In genomic region chr1:26389604-26390247, GRCh38 we compare ENCODE assay signal across 18 cellular contexts. TPM values are rescaled to one million over a fixed set of nuclear protein-coding genes. Genes with fewer than 3 reads are reported as not detected.
A peak's percentile ranks its signal among the peaks of the same experiment; 100 is the strongest.
DNase-seq lines count a peak whose midpoint lies in the region; ATAC-seq, FAIRE-seq and TF ChIP-seq lines count a peak whose summit lies in the region.
"Had no signal": no experiment of that assay in that cellular context is flagged by ENCODE, and none has a peak within 500 bp of the region (broad histone marks: within the 10 kb centered on the region; RNA-seq: fewer than 3 reads in every experiment).

No MANE protein-coding gene starts in this region.

- no peaks in the 10 kb centered on the region for H3K79me2 ChIP-seq in osteoblast (ENCODE audit: insufficient read depth, low read length)

- ATAC-seq in activated naive CD8-positive, alpha-beta T cell treated with anti-CD3 and anti-CD28 coated beads, Interleukin-2, amount 50 U/mL, for 24 hours, result no peak
- peak; percentile 67 for ATAC-seq in activated naive CD8-positive, alpha-beta T cell treated with anti-CD3 and anti-CD28 coated beads, Interleukin-2, amount 10 ng/mL, durations not matched to agents 7 days and 5 days (ENCODE audit: low read depth)
- ATAC-seq: GM12878 had no signal

- H3K4me1 Mint-ChIP-seq in activated naive CD8-positive, alpha-beta T cell treated with anti-CD3 and anti-CD28 coated beads for 36 hours, result peaks cover 50% of the 10 kb centered on the region
- peaks cover 56% of the 10 kb centered on the region for H3K4me1 Mint-ChIP-seq in activated naive CD8-positive, alpha-beta T cell treated with anti-CD3 and anti-CD28 coated beads, Interleukin-2, amount 50 U/mL, for 24 hours
- peaks cover 62% of the 10 kb centered on the region for H3K4me1 Mint-ChIP-seq in activated naive CD8-positive, alpha-beta T cell treated with anti-CD3 and anti-CD28 coated beads, Interleukin-2, amount 10 ng/mL, durations not matched to agents 7 days and 5 days
- no peaks in the 10 kb centered on the region for H3K4me1 Mint-ChIP-seq in mesothelial cell of epicardium

- DNase-seq in activated naive CD8-positive, alpha-beta T cell treated with anti-CD3 and anti-CD28 coated beads for 36 hours, result no peak
- no peak for DNase-seq in activated naive CD8-positive, alpha-beta T cell treated with anti-CD3 and anti-CD28 coated beads, Interleukin-2, amount 50 U/mL, for 24 hours
- DNase-seq in activated naive CD8-positive, alpha-beta T cell treated with anti-CD3 and anti-CD28 coated beads, Interleukin-2, amount 10 ng/mL, durations not matched to agents 7 days and 5 days, result no peak
- DNase-seq in osteoblast (ENCODE audit: insufficient read length, low spot score, missing footprints), result peak; percentile 32
- DNase-seq in mesothelial cell of epicardium (ENCODE audit: low spot score in 2 of 2, unreplicated experiment in 2 of 2), result no peak
- DNase-seq in frontal cortex (ENCODE audit: low spot score in 2 of 2), result no peak
- DNase-seq: GDM1, HCEC 1CT, NCI-H187 treated with DMSO at 0.1 percent for 48 hours, NCI-H446 treated with DMSO at 0.1 percent for 48 hours, OCI-M1, SHP77 treated with DMSO at 0.1 percent for 48 hours had no signal

- no peak overlapping the region for H3K4me3 Mint-ChIP-seq in activated naive CD8-positive, alpha-beta T cell treated with anti-CD3 and anti-CD28 coated beads for 36 hours
- H3K4me3 Mint-ChIP-seq in activated naive CD8-positive, alpha-beta T cell treated with anti-CD3 and anti-CD28 coated beads, Interleukin-2, amount 50 U/mL, for 24 hours, result no peak overlapping the region
- peak overlapping the region; percentile 68 for H3K4me3 Mint-ChIP-seq in activated naive CD8-positive, alpha-beta T cell treated with anti-CD3 and anti-CD28 coated beads, Interleukin-2, amount 10 ng/mL, durations not matched to agents 7 days and 5 days
- H3K4me3 Mint-ChIP-seq in mesothelial cell of epicardium, result no peak overlapping the region
- H3K4me3 Mint-ChIP-seq: IgD-negative memory B cell had no signal

- no peak overlapping the region for H3K4me2 ChIP-seq in osteoblast (ENCODE audit: insufficient read depth, low read length)

- H4K20me1 ChIP-seq in osteoblast (ENCODE audit: insufficient read depth, low read length), result no peaks in the 10 kb centered on the region
- H4K20me1 ChIP-seq: BLaER1 treated with 17β-estradiol and CSF1 and Interleukin-3, amounts not matched to agents 10 nM and 100 nM had no signal

- TF ChIP-seq CTCF in osteoblast (IDR thresholded peaks at IDR 0.05; ENCODE audit: extremely low read depth, low read depth, low read length) (no peak), mesothelial cell of epicardium (IDR thresholded peaks at IDR 0.05; ENCODE audit: unreplicated experiment) (no peak)

- H3K27ac ChIP-seq in osteoblast (ENCODE audit: low read depth, low read length), result no peak overlapping the region
- H3K27ac ChIP-seq: BLaER1 treated with 17β-estradiol and CSF1 and Interleukin-3, amounts not matched to agents 10 nM and 100 nM had no signal

- H2AFZ ChIP-seq in osteoblast (ENCODE audit: low read length), result no peak overlapping the region

- H3K36me3 ChIP-seq in osteoblast (ENCODE audit: insufficient read depth, low read length), result no peaks in the 10 kb centered on the region
- H3K36me3 ChIP-seq: BLaER1 treated with 17β-estradiol and CSF1 and Interleukin-3, amounts not matched to agents 10 nM and 100 nM had no signal

- no peaks in the 10 kb centered on the region for H3K9me3 Mint-ChIP-seq in activated naive CD8-positive, alpha-beta T cell treated with anti-CD3 and anti-CD28 coated beads for 36 hours
- H3K9me3 Mint-ChIP-seq in activated naive CD8-positive, alpha-beta T cell treated with anti-CD3 and anti-CD28 coated beads, Interleukin-2, amount 50 U/mL, for 24 hours, result no peaks in the 10 kb centered on the region
- no peaks in the 10 kb centered on the region for H3K9me3 Mint-ChIP-seq in activated naive CD8-positive, alpha-beta T cell treated with anti-CD3 and anti-CD28 coated beads, Interleukin-2, amount 10 ng/mL, durations not matched to agents 7 days and 5 days
- no peaks in the 10 kb centered on the region for H3K9me3 Mint-ChIP-seq in mesothelial cell of epicardium
- H3K9me3 Mint-ChIP-seq: IgD-negative memory B cell had no signal

- no peaks in the 10 kb centered on the region for H3K36me3 Mint-ChIP-seq in activated naive CD8-positive, alpha-beta T cell treated with anti-CD3 and anti-CD28 coated beads for 36 hours
- H3K36me3 Mint-ChIP-seq in activated naive CD8-positive, alpha-beta T cell treated with anti-CD3 and anti-CD28 coated beads, Interleukin-2, amount 50 U/mL, for 24 hours (ENCODE audit: low read depth), result no peaks in the 10 kb centered on the region
- H3K36me3 Mint-ChIP-seq in activated naive CD8-positive, alpha-beta T cell treated with anti-CD3 and anti-CD28 coated beads, Interleukin-2, amount 10 ng/mL, durations not matched to agents 7 days and 5 days, result no peaks in the 10 kb centered on the region
- H3K36me3 Mint-ChIP-seq in mesothelial cell of epicardium, result no peaks in the 10 kb centered on the region
- H3K36me3 Mint-ChIP-seq: IgD-negative memory B cell had no signal

- peak overlapping the region; percentile 22 for H3K27ac Mint-ChIP-seq in activated naive CD8-positive, alpha-beta T cell treated with anti-CD3 and anti-CD28 coated beads for 36 hours
- H3K27ac Mint-ChIP-seq in activated naive CD8-positive, alpha-beta T cell treated with anti-CD3 and anti-CD28 coated beads, Interleukin-2, amount 50 U/mL, for 24 hours, result no peak overlapping the region
- H3K27ac Mint-ChIP-seq in activated naive CD8-positive, alpha-beta T cell treated with anti-CD3 and anti-CD28 coated beads, Interleukin-2, amount 10 ng/mL, durations not matched to agents 7 days and 5 days, result peak overlapping the region; percentile 89
- no peak overlapping the region for H3K27ac Mint-ChIP-seq in mesothelial cell of epicardium
- H3K27ac Mint-ChIP-seq: IgD-negative memory B cell had no signal

- no peaks in the 10 kb centered on the region for H3K9me3 ChIP-seq in osteoblast (ENCODE audit: low read depth, low read length)
- H3K9me3 ChIP-seq: BLaER1 treated with 17β-estradiol and CSF1 and Interleukin-3, amounts not matched to agents 10 nM and 100 nM had no signal

- no peaks in the 10 kb centered on the region for H3K27me3 ChIP-seq in osteoblast (ENCODE audit: insufficient read depth, low read length)
- H3K27me3 ChIP-seq: BLaER1 treated with 17β-estradiol and CSF1 and Interleukin-3, amounts not matched to agents 10 nM and 100 nM had no signal

- POLR2A ChIA-PET in activated naive CD8-positive, alpha-beta T cell treated with anti-CD3 and anti-CD28 coated beads, Interleukin-2, amount 10 ng/mL, durations not matched to agents 7 days and 5 days (lab: Charles Lee), result interaction anchor here (0.6 to 4.6 kb wide), 12 partner anchors 12 to 156 kb away, joined by 3 to 36 read pairs (median 4); partner anchors contain the start of genes CD52, CEP85 and SH3BGRL3

- no peaks in the 10 kb centered on the region for H3K27me3 Mint-ChIP-seq in activated naive CD8-positive, alpha-beta T cell treated with anti-CD3 and anti-CD28 coated beads for 36 hours
- H3K27me3 Mint-ChIP-seq in activated naive CD8-positive, alpha-beta T cell treated with anti-CD3 and anti-CD28 coated beads, Interleukin-2, amount 50 U/mL, for 24 hours, result peaks cover 3% of the 10 kb centered on the region
- H3K27me3 Mint-ChIP-seq in activated naive CD8-positive, alpha-beta T cell treated with anti-CD3 and anti-CD28 coated beads, Interleukin-2, amount 10 ng/mL, durations not matched to agents 7 days and 5 days, result peaks cover 4% of the 10 kb centered on the region
- H3K27me3 Mint-ChIP-seq in mesothelial cell of epicardium (ENCODE audit: low read depth), result no peaks in the 10 kb centered on the region

- H3K4me3 ChIP-seq in osteoblast (ENCODE audit: insufficient read depth, low read length), result no peak overlapping the region
- H3K4me3 ChIP-seq: BLaER1 treated with 17β-estradiol and CSF1 and Interleukin-3, amounts not matched to agents 10 nM and 100 nM; GM12878 had no signal

- peaks cover 20% of the 10 kb centered on the region for H3K4me1 ChIP-seq in osteoblast (ENCODE audit: insufficient read depth, low read length)

- no peak for FAIRE-seq in frontal cortex (lab: Jason Lieb, UNC)
- FAIRE-seq: A204.1, GM12878 had no signal

RNA-seq across cellular contexts. Expression of gene ZNF683, which starts 17.2 kb away (rescaled TPM):
- total RNA-seq in activated naive CD8-positive, alpha-beta T cell treated with anti-CD3 and anti-CD28 coated beads for 36 hours, result under 1 TPM; 0.27 to 0.32 TPM
- 1 to 10 TPM; 9.3 to 9.9 TPM for total RNA-seq in activated naive CD8-positive, alpha-beta T cell treated with anti-CD3 and anti-CD28 coated beads, Interleukin-2, amount 10 ng/mL, durations not matched to agents 7 days and 5 days
- total RNA-seq in osteoblast (not detected in 2 replicates), mesothelial cell of epicardium (not detected in 3 replicates), frontal cortex (not detected)
- total RNA-seq: GM12878, HT1080, RPMI7951 had no signal

RNA-seq across cellular contexts. Expression of gene LIN28A, which starts 20.9 kb away (rescaled TPM):
- not detected for total RNA-seq in activated naive CD8-positive, alpha-beta T cell treated with anti-CD3 and anti-CD28 coated beads for 36 hours
- total RNA-seq in activated naive CD8-positive, alpha-beta T cell treated with anti-CD3 and anti-CD28 coated beads, Interleukin-2, amount 10 ng/mL, durations not matched to agents 7 days and 5 days, result not detected
- total RNA-seq in osteoblast (not detected in 2 replicates), mesothelial cell of epicardium (0.09 TPM in 1 of 3 replicates, not detected in the others), frontal cortex (not detected)
- total RNA-seq: HT1080, RPMI7951 had no signal

RNA-seq across cellular contexts. Expression of gene CRYBG2, which starts 35.8 kb away (rescaled TPM):
- total RNA-seq in activated naive CD8-positive, alpha-beta T cell treated with anti-CD3 and anti-CD28 coated beads for 36 hours, result 1 to 10 TPM; 4.9 to 5.1 TPM
- 10 to 100 TPM in 1 of 2 experiments, 1 to 10 TPM in 1; 7.9 to 10.3 TPM for total RNA-seq in activated naive CD8-positive, alpha-beta T cell treated with anti-CD3 and anti-CD28 coated beads, Interleukin-2, amount 10 ng/mL, durations not matched to agents 7 days and 5 days
- not detected in 2 replicates for total RNA-seq in osteoblast
- total RNA-seq in mesothelial cell of epicardium, result 9.4 to 10.9 TPM (median 10.3 TPM) in 3 replicates
- 0.41 TPM for total RNA-seq in frontal cortex
- total RNA-seq: RPMI7951 had no signal

RNA-seq across cellular contexts. Expression of gene DHDDS, which starts 42.4 kb away (rescaled TPM):
- 10 to 100 TPM; 43.8 to 45.9 TPM for total RNA-seq in activated naive CD8-positive, alpha-beta T cell treated with anti-CD3 and anti-CD28 coated beads for 36 hours
- 10 to 100 TPM; 45.9 to 48.2 TPM for total RNA-seq in activated naive CD8-positive, alpha-beta T cell treated with anti-CD3 and anti-CD28 coated beads, Interleukin-2, amount 10 ng/mL, durations not matched to agents 7 days and 5 days
- 56.6 and 63.3 TPM in 2 replicates for total RNA-seq in osteoblast
- 47.5 to 52.0 TPM (median 49.5 TPM) in 3 replicates for total RNA-seq in mesothelial cell of epicardium
- 22.0 TPM for total RNA-seq in frontal cortex

Comparison
In these comparisons a context has a peak if more than half of its experiments do, and no peak if none do; other contexts are left out.
1. H3K27ac Mint-ChIP-seq: peak in activated naive CD8-positive, alpha-beta T cell treated with anti-CD3 and anti-CD28 coated beads for 36 hours (single experiment) and activated naive CD8-positive, alpha-beta T cell treated with anti-CD3 and anti-CD28 coated beads, Interleukin-2, amount 10 ng/mL, durations not matched to agents 7 days and 5 days (single experiment); none in activated naive CD8-positive, alpha-beta T cell treated with anti-CD3 and anti-CD28 coated beads, Interleukin-2, amount 50 U/mL, for 24 hours (single experiment) and mesothelial cell of epicardium (single experiment).
2. RNA of gene ZNF683, which starts 17.2 kb away (total RNA-seq): 9.3 to 9.9 TPM in activated naive CD8-positive, alpha-beta T cell treated with anti-CD3 and anti-CD28 coated beads, Interleukin-2, amount 10 ng/mL, durations not matched to agents 7 days and 5 days; 0.27 to 0.32 TPM in activated naive CD8-positive, alpha-beta T cell treated with anti-CD3 and anti-CD28 coated beads for 36 hours, not detected in osteoblast, not detected in mesothelial cell of epicardium and not detected in frontal cortex (single experiment); every median in the first group is over 4 times any median in the second.